In genomic region chr17:32954477-32954876, GRCh38 we compare ENCODE assay signal across 21 cellular contexts. TPM values are rescaled to one million over a fixed set of nuclear protein-coding genes. Genes with fewer than 3 reads are reported as not detected.
"Had no signal": no experiment of that assay in that cellular context is flagged by ENCODE, and none has a peak within 500 bp of the region (broad histone marks: within the 10 kb centered on the region; RNA-seq: fewer than 3 reads in every experiment).

No MANE protein-coding gene starts in this region.

- ATAC-seq: activated naive CD8-positive, alpha-beta T cell treated with anti-CD3 and anti-CD28 coated beads, Interleukin-2, amount 50 U/mL, for 24 hours; stimulated activated memory B cell treated with anti-CD40 and anti-IgM and Interleukin-4, amounts not matched to agents 10 μg/mL and 1 μg/mL and 100 μg/mL, for 72 hours had no signal

- H3K4me3 Mint-ChIP-seq: activated CD4-positive, alpha-beta T cell treated with anti-CD3 and anti-CD28 coated beads, Interleukin-2, amount 10 ng/mL, durations not matched to agents 7 days and 5 days; activated naive CD8-positive, alpha-beta T cell treated with anti-CD3 and anti-CD28 coated beads, Interleukin-2, amount 50 U/mL, for 24 hours; neural crest cell; stimulated activated memory B cell treated with anti-CD40 and anti-IgM and Interleukin-4, amounts not matched to agents 10 μg/mL and 1 μg/mL and 100 μg/mL, for 72 hours had no signal

- FAIRE-seq: bronchial epithelial cell, kidney, TTC549 had no signal

- H3K36me3 ChIP-seq: ascending aorta, tibial artery had no signal

- H3K4me3 ChIP-seq: ascending aorta, tibial artery had no signal

- H3K27me3 ChIP-seq: ascending aorta had no signal

- H3K4me1 ChIP-seq: ascending aorta, tibial artery had no signal

- DNase-seq: activated CD4-positive, alpha-beta T cell treated with anti-CD3 and anti-CD28 coated beads, Interleukin-2, amount 10 ng/mL, durations not matched to agents 7 days and 5 days; activated CD4-positive, CD25-positive, alpha-beta regulatory T cell; activated CD8-positive, alpha-beta memory T cell treated with anti-CD3 and anti-CD28 coated beads for 24 hours; activated naive CD8-positive, alpha-beta T cell treated with anti-CD3 and anti-CD28 coated beads, Interleukin-2, amount 50 U/mL, for 24 hours; erythroblast; hippocampal formation; kidney; stimulated activated CD4-positive, alpha-beta T cell treated with anti-CD3 and anti-CD28 coated beads, Interleukin-2, amount 100 ng/mL, for 48 hours; SW 1271; tibial artery had no signal

- H3K36me3 Mint-ChIP-seq: stimulated activated memory B cell treated with anti-CD40 and anti-IgM and Interleukin-4, amounts not matched to agents 10 μg/mL and 1 μg/mL and 100 μg/mL, for 72 hours had no signal

- H3K4me1 Mint-ChIP-seq: activated CD4-positive, alpha-beta T cell treated with anti-CD3 and anti-CD28 coated beads, Interleukin-2, amount 10 ng/mL, durations not matched to agents 7 days and 5 days; activated naive CD8-positive, alpha-beta T cell treated with anti-CD3 and anti-CD28 coated beads, Interleukin-2, amount 50 U/mL, for 24 hours; neural crest cell; stimulated activated memory B cell treated with anti-CD40 and anti-IgM and Interleukin-4, amounts not matched to agents 10 μg/mL and 1 μg/mL and 100 μg/mL, for 72 hours had no signal

- H3K9me3 ChIP-seq: ascending aorta, tibial artery had no signal

- H3K27ac ChIP-seq: ascending aorta, tibial artery had no signal

- H3K27ac Mint-ChIP-seq: activated CD4-positive, alpha-beta T cell treated with anti-CD3 and anti-CD28 coated beads, Interleukin-2, amount 10 ng/mL, durations not matched to agents 7 days and 5 days; activated naive CD8-positive, alpha-beta T cell treated with anti-CD3 and anti-CD28 coated beads, Interleukin-2, amount 50 U/mL, for 24 hours; stimulated activated memory B cell treated with anti-CD40 and anti-IgM and Interleukin-4, amounts not matched to agents 10 μg/mL and 1 μg/mL and 100 μg/mL, for 72 hours had no signal

- H3K9me3 Mint-ChIP-seq: activated CD4-positive, alpha-beta T cell treated with anti-CD3 and anti-CD28 coated beads, Interleukin-2, amount 10 ng/mL, durations not matched to agents 7 days and 5 days; activated naive CD8-positive, alpha-beta T cell treated with anti-CD3 and anti-CD28 coated beads, Interleukin-2, amount 50 U/mL, for 24 hours; neural crest cell; stimulated activated memory B cell treated with anti-CD40 and anti-IgM and Interleukin-4, amounts not matched to agents 10 μg/mL and 1 μg/mL and 100 μg/mL, for 72 hours had no signal

RNA-seq across cellular contexts. Expression of gene SPACA3, which starts 37.2 kb away (rescaled TPM):
- total RNA-seq: activated CD4-positive, alpha-beta T cell treated with anti-CD3 and anti-CD28 coated beads, Interleukin-2, amount 10 ng/mL, durations not matched to agents 7 days and 5 days; ascending aorta; bronchial epithelial cell; cerebellum; dermis microvascular lymphatic vessel endothelial cell; kidney; lower leg skin; mesenteric fat pad; neural crest cell; osteocyte; T-helper 2 cell treated with Interferon-gamma antibody and Interleukin-4, amounts not matched to agents 100 ng/mL and 5 ng/mL, for 36 hours had no signal
